In genomic region chr5:126777257-126777973, GRCh38 we compare ENCODE assay signal across 8 cellular contexts. TPM values are rescaled to one million over a fixed set of nuclear protein-coding genes. Genes with fewer than 3 reads are reported as not detected.
A peak's percentile ranks its signal among the peaks of the same experiment; 100 is the strongest.
DNase-seq lines count a peak whose midpoint lies in the region; ATAC-seq lines count a peak whose summit lies in the region.

No MANE protein-coding gene starts in this region.

- peak; percentile 13 for ATAC-seq in GM21825 (IDR thresholded peaks at IDR 0.05; ENCODE audit: unreplicated experiment)
- ATAC-seq in GM21786 (IDR thresholded peaks at IDR 0.05; ENCODE audit: unreplicated experiment) = no peak

- DNase-seq in DMS53 treated with DMSO at 0.1 percent for 48 hours (lab: John Stamatoyannopoulos, UW; ENCODE audit: unreplicated experiment) (peak; percentile 65), NCI-H1092 (lab: John Stamatoyannopoulos, UW) (peak; percentile 30), ecto neural progenitor cell (ENCODE audit: low spot score) (peak; percentile 69), lung microvascular endothelial cell (ENCODE audit: low read depth in 2 of 2) (peak; percentile 62 to 80)
- peak; percentile 31 to 49 for DNase-seq in activated CD4-positive, alpha-beta T cell treated with anti-CD3 and anti-CD28 coated beads, Interleukin-2, amount 50 U/mL, for 4 hours
- peak; percentile 32 to 36 for DNase-seq in stimulated activated CD4-positive, alpha-beta T cell treated with anti-CD3 and anti-CD28 coated beads, Interleukin-4, amount 100 ng/mL, for 48 hours (ENCODE audit: low read depth in 2 of 2)

RNA-seq across cellular contexts. Expression of gene LMNB1, which starts 0.5 kb away (rescaled TPM):
- 13.3 and 32.0 TPM in 2 replicates for total RNA-seq in lung microvascular endothelial cell
